8 cellular contexts compared by ENCODE assay signal in the genomic region with DNA sequence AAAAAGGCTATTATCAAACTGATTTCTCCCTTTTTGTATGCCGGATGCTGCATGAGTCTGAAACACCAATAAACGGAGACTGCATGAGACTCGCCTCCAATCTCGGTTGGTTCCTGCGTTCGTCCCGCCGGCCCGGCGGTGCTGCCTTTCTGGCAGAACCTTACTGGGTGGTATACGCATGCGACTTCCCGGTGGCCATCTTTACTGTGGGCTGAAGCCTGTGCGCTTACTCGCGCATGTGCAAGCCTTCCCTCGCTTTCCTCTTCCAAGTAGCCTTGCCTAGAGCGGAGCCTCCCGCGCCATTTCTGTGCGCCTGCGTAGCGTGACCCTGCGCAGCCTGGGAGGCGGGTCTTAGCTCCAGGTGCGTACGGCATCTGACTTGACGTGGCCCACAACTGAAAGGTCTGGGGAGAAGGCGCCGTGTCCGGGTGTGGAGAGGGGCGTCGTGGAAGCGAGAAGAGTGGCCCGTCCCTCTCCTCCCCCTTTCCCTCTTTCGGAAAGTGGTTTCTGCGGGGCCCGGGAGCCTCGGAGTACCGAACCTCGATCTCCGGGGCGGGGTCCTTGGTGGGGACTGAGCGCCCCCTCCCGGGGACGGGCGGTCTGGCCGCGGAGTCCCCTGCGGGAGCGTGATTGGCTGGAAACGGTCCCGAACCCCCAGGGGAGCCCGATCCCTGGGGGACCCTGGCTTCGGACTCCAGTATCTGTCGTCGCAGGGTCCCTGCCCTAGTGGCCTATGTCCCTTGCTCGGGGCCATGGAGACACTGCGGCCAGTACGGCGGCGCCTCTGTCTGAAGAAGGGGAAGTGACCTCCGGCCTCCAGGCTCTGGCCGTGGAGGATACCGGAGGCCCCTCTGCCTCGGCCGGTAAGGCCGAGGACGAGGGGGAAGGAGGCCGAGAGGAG. TPM values are rescaled to one million over a fixed set of nuclear protein-coding genes. Genes with fewer than 3 reads are reported as not detected.
DNase-seq lines count a peak whose midpoint lies in the region; ATAC-seq, FAIRE-seq and TF ChIP-seq lines count a peak whose summit lies in the region.

PAGR1 (plus strand) TSS at position 360 of the 901 bp plus-strand sequence; CDS start at position 734, 374 bp downstream.

- no peaks in the 10 kb centered on the region for H3K27me3 ChIP-seq in left ventricle myocardium inferior (ENCODE audit: low read depth)
- H3K27me3 ChIP-seq in prostate gland (replicated peaks; ENCODE audit: insufficient read depth), result no peaks in the 10 kb centered on the region

- FAIRE-seq in GM12891 (lab: Jason Lieb, UNC) (peak; percentile 99), urothelium cell line (lab: Jason Lieb, UNC) (peak; percentile 68)

- H3K4me1 ChIP-seq in left ventricle myocardium inferior (peaks cover 86% of the 10 kb centered on the region), prostate gland (replicated peaks) (peaks cover 4% of the 10 kb centered on the region)

- H3K9me3 ChIP-seq in left ventricle myocardium inferior (replicated peaks) (no peaks in the 10 kb centered on the region), prostate gland (no peaks in the 10 kb centered on the region)

- DNase-seq in GM12891 (ENCODE audit: insufficient read length, low spot score), result peak; percentile 95
- DNase-seq in NCI-H146 (lab: John Stamatoyannopoulos, UW), result peak; percentile 100
- DNase-seq in amniotic stem cell (lab: John Stamatoyannopoulos, UW), result peak; percentile 98
- DNase-seq in left ventricle myocardium inferior, result peak; percentile 98
- DNase-seq in prostate gland (ENCODE audit: low spot score), result peak; percentile 98
- peak; percentile 91 for DNase-seq in urothelium cell line (ENCODE audit: low spot score)

- WGBS in prostate gland, result under 1% methylated on average over 68 of the region's 70 CpGs

- H3K4me3 ChIP-seq in left ventricle myocardium inferior (peak within 1 kb of the TSS; percentile 84), prostate gland (peak within 1 kb of the TSS; percentile 63 to 77)

- peak within 1 kb of the TSS; percentile 97 for H3K27ac ChIP-seq in left ventricle myocardium inferior (replicated peaks)
- H3K27ac ChIP-seq in prostate gland, result peak within 1 kb of the TSS; percentile 96 to 98

- intact Hi-C loops in T-helper 1 cell treated with Interleukin-12 subunit alpha and Interleukin-12 subunit beta and Interleukin-4 antibody, amounts not matched to agents 30 ng/mL and 1 ng/mL, for 36 hours (cut with micrococcal nuclease), result loop anchor here (1.0 to 2.0 kb wide), 8 partner anchors 9 to 842 kb away; partner anchors contain the start of genes CDIPT, FBRS, KIF22 and TAOK2
- intact Hi-C loops in left ventricle myocardium inferior (cut with micrococcal nuclease) (no loop called here), prostate gland (cut with DNase I) (loop anchor here (5.0 kb wide), 1 partner anchor 46 kb away; the partner anchor contains the start of gene CDIPT)

- TF ChIP-seq CTCF in left ventricle myocardium inferior (IDR thresholded peaks at IDR 0.05; ENCODE audit: borderline replicate concordance) (peak; percentile 90), prostate gland (IDR thresholded peaks at IDR 0.05) (peak; percentile 89 to 95 (median 94))

- peaks cover 22% of the 10 kb centered on the region for H3K36me3 ChIP-seq in left ventricle myocardium inferior
- no peaks in the 10 kb centered on the region for H3K36me3 ChIP-seq in prostate gland

- ATAC-seq in HG02852 (IDR thresholded peaks at IDR 0.05; ENCODE audit: unreplicated experiment), result peak; percentile 49

- TF ChIP-seq POLR2A in GM12891 (IDR thresholded peaks at IDR 0.05; ENCODE audit: low read depth, low read length) (peak; percentile 86), prostate gland (IDR thresholded peaks at IDR 0.05) (peak; percentile 76)

TF ChIP-seq in GM12891, 5 proteins besides CTCF, POLR2A, EP300 and RAD21:
- TF ChIP-seq TAF1 (IDR thresholded peaks at IDR 0.05; ENCODE audit: low read depth, low read length) (peak; percentile 87), PAX5 (IDR thresholded peaks at IDR 0.05; ENCODE audit: insufficient read depth, low read length, severe bottlenecking) (no peak), SPI1 (IDR thresholded peaks at IDR 0.05; ENCODE audit: low read depth, low read length) (peak; percentile 66), POLR2AphosphoS5 (IDR thresholded peaks at IDR 0.05; ENCODE audit: low read depth, low read length) (peak; percentile 85)
TF ChIP-seq in GM12891: peak in this region for 3.

RNA-seq across cellular contexts. Expression of gene PAGR1, which starts in this region (rescaled TPM):
- 16.9 TPM for polyA plus RNA-seq in GM12891 (2012; ENCODE audit: low read depth, missing spikeins)
- total RNA-seq in T-helper 1 cell treated with Interleukin-12 subunit alpha and Interleukin-12 subunit beta and Interleukin-4 antibody, amounts not matched to agents 30 ng/mL and 1 ng/mL, for 36 hours, result 24.3 and 24.8 TPM in 2 replicates
- total RNA-seq in left ventricle myocardium inferior (12.9 TPM), prostate gland (10 to 100 TPM; 64.3 to 64.4 TPM)

Comparison
In these comparisons a context has a peak if more than half of its experiments do, and no peak if none do; other contexts are left out.
1. Peak in every context shown above with its lines: DNase-seq, ATAC-seq, H3K4me3 ChIP-seq and H3K27ac ChIP-seq.